23 cellular contexts compared by ENCODE assay signal in the genomic region with DNA sequence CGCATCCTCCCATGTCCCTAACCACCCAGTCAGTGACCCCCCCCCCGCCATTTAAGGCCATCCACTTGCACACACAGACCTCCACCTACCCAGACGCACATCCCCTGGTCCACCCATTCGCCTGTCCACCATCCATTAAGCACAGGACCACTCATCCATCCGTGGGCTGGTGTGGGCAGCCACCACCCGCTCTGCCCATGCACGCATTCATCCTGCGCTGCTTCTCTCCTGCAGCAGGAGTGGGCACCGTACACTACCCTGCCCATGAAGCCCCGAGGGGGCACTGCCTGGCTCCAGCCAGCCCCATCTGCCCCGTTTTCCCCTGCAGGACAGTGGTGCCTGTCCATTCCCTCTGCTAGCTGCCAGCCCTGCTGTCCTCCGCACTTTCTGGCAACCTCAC. TPM values are rescaled to one million over a fixed set of nuclear protein-coding genes. Genes with fewer than 3 reads are reported as not detected.
"Had no signal": no experiment of that assay in that cellular context is flagged by ENCODE, and none has a peak within 500 bp of the region (broad histone marks: within the 10 kb centered on the region; RNA-seq: fewer than 3 reads in every experiment).

No MANE protein-coding gene starts in this region.

- H3K27ac ChIP-seq: adrenal gland, hepatocyte, left lung, neutrophil, sigmoid colon, spleen, VCaP had no signal

- ATAC-seq: activated T-cell treated with anti-CD3 and anti-CD28 coated beads, Interleukin-2, amount 50 U/mL, for 72 hours had no signal

- H3K9me3 ChIP-seq: adrenal gland, left lung, neutrophil, sigmoid colon, spleen had no signal

- H3K4me3 ChIP-seq: hepatocyte had no signal

- DNase-seq: activated CD4-positive, alpha-beta T cell treated with anti-CD3 and anti-CD28 coated beads for 1 hour; activated effector memory CD4-positive, alpha-beta T cell treated with anti-CD3 and anti-CD28 coated beads, Interleukin-2, amount 50 U/mL, for 16 hours; activated naive CD4-positive, alpha-beta T cell treated with anti-CD3 and anti-CD28 coated beads, Interleukin-2, amount 50 U/mL, for 16 hours; activated T-cell treated with anti-CD3 and anti-CD28 coated beads, Interleukin-2, amount 50 U/mL, for 72 hours; adrenal gland; effector memory CD4-positive, alpha-beta T cell; islet precursor cell; sigmoid colon; spleen; stimulated activated CD8-positive, alpha-beta memory T cell treated with anti-CD3 and anti-CD28 coated beads, Interleukin-4, amount 100 ng/mL, for 48 hours; stimulated activated naive CD4-positive, alpha-beta T cell; SW 1271; T-helper 2 cell had no signal

- H3K27ac Mint-ChIP-seq: activated T-cell treated with anti-CD3 and anti-CD28 coated beads, Interleukin-2, amount 50 U/mL, for 72 hours; dendritic cell treated with granulocyte-macrophage colony-stimulating factor and Interleukin-4, amounts not matched to agents 40 ng/mL and 50 ng/mL, for 4 days; memory B cell had no signal

- H3K4me3 Mint-ChIP-seq: activated T-cell treated with anti-CD3 and anti-CD28 coated beads, Interleukin-2, amount 50 U/mL, for 72 hours; dendritic cell treated with granulocyte-macrophage colony-stimulating factor and Interleukin-4, amounts not matched to agents 40 ng/mL and 50 ng/mL, for 4 days; memory B cell had no signal

- H3K9me3 Mint-ChIP-seq: activated T-cell treated with anti-CD3 and anti-CD28 coated beads, Interleukin-2, amount 50 U/mL, for 72 hours; dendritic cell treated with granulocyte-macrophage colony-stimulating factor and Interleukin-4, amounts not matched to agents 40 ng/mL and 50 ng/mL, for 4 days; memory B cell had no signal

- H3K36me3 ChIP-seq: adrenal gland, left lung, neutrophil, sigmoid colon had no signal

RNA-seq across cellular contexts. Expression of gene SLC16A8, which starts 3.9 kb away (rescaled TPM):
- total RNA-seq: activated T-cell treated with anti-CD3 and anti-CD28 coated beads, Interleukin-2, amount 50 U/mL, for 72 hours; fibroblast of villous mesenchyme; hepatocyte; mononuclear cell had no signal

RNA-seq across cellular contexts. Expression of gene BAIAP2L2, which starts 22.6 kb away (rescaled TPM):
- total RNA-seq: cerebellum, urinary bladder had no signal
